ENCODE assay signal across 12 cellular contexts in the genomic region with DNA sequence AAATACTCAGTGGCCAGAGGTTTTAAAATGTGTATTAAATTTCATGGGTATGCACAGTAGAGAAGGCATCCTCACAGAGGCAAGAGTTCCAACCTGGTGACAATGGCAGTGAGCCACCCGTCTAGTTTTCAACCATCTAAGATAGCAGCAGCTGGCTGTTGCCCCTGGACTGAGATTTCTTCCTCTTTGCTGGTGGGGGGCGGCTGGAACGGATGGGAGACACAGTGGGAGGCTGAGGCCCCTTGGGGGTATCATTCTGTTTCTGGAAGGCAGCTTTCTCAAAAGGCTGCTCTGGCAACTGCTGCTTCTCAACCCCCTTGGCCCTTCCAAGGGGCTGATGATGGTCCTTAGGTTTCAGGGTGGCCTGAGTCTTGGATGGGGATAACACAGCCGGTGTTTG. TPM values are rescaled to one million over a fixed set of nuclear protein-coding genes. Genes with fewer than 3 reads are reported as not detected.
DNase-seq lines count a peak whose midpoint lies in the region; TF ChIP-seq lines count a peak whose summit lies in the region.
"Had no signal": no experiment of that assay in that cellular context is flagged by ENCODE, and none has a peak within 500 bp of the region (broad histone marks: within the 10 kb centered on the region; RNA-seq: fewer than 3 reads in every experiment).

No MANE protein-coding gene starts in this region.

- peaks cover 34% of the 10 kb centered on the region for H3K4me1 Mint-ChIP-seq in activated CD4-positive, alpha-beta T cell treated with anti-CD3 and anti-CD28 coated beads, Interleukin-2, amount 10 ng/mL, durations not matched to agents 24 days and 14 days
- peaks cover 43% of the 10 kb centered on the region for H3K4me1 Mint-ChIP-seq in dendritic cell treated with granulocyte-macrophage colony-stimulating factor and Interleukin-4, amounts not matched to agents 40 ng/mL and 50 ng/mL, for 4 days (ENCODE audit: low read depth)
- H3K4me1 Mint-ChIP-seq in progenitor cell of endocrine pancreas (ENCODE audit: low read depth) = peaks cover 13% of the 10 kb centered on the region

- H4K20me1 ChIP-seq in OCI-LY7 (ENCODE audit: insufficient read depth, low read length) = no peaks in the 10 kb centered on the region; the same call in 1 of the 2 replicates

- H2AFZ ChIP-seq in OCI-LY7 (ENCODE audit: low read length) = no peak overlapping the region

- peaks cover 40% of the 10 kb centered on the region for H3K4me1 ChIP-seq in OCI-LY7 (ENCODE audit: insufficient read depth, low read length, poor library complexity, severe bottlenecking)

- no peak overlapping the region for H3K27ac Mint-ChIP-seq in activated CD4-positive, alpha-beta T cell treated with anti-CD3 and anti-CD28 coated beads, Interleukin-2, amount 10 ng/mL, durations not matched to agents 24 days and 14 days
- peak overlapping the region; percentile 84 for H3K27ac Mint-ChIP-seq in dendritic cell treated with granulocyte-macrophage colony-stimulating factor and Interleukin-4, amounts not matched to agents 40 ng/mL and 50 ng/mL, for 4 days
- H3K27ac Mint-ChIP-seq in progenitor cell of endocrine pancreas = no peak overlapping the region

- DNase-seq in activated CD4-positive, alpha-beta T cell treated with anti-CD3 and anti-CD28 coated beads, Interleukin-2, amount 10 ng/mL, durations not matched to agents 24 days and 14 days = no peak
- DNase-seq in activated CD4-positive, alpha-beta T cell treated with anti-CD3 and anti-CD28 coated beads for 48 hours = no peak
- DNase-seq in OCI-LY7 (ENCODE audit: low spot score) = no peak
- DNase-seq in progenitor cell of endocrine pancreas (ENCODE audit: low spot score, unreplicated experiment) = no peak
- DNase-seq in DMS79 treated with DMSO at 0.1 percent for 48 hours (lab: John Stamatoyannopoulos, UW) = no peak
- no peak for DNase-seq in HCEC 1CT
- no peak for DNase-seq in SIG-M5 treated with dmso at 0.1 percent for 504 hours (lab: John Stamatoyannopoulos, UW; ENCODE audit: unreplicated experiment)
- DNase-seq: dermis blood vessel endothelial cell, NCI-H1417, NCI-H526 had no signal

- no peaks in the 10 kb centered on the region for H3K9me3 ChIP-seq in OCI-LY7 (ENCODE audit: low read length)
- H3K9me3 ChIP-seq: A549 had no signal

- H3K9me2 ChIP-seq in OCI-LY7 (ENCODE audit: insufficient read depth, low read length) = no peaks in the 10 kb centered on the region

- peak overlapping the region; percentile 4 for H3K27ac ChIP-seq in OCI-LY7 (ENCODE audit: low read depth, low read length, poor library complexity, severe bottlenecking)
- H3K27ac ChIP-seq: A549 had no signal

- no peaks in the 10 kb centered on the region for H3K9me3 Mint-ChIP-seq in activated CD4-positive, alpha-beta T cell treated with anti-CD3 and anti-CD28 coated beads, Interleukin-2, amount 10 ng/mL, durations not matched to agents 24 days and 14 days
- no peaks in the 10 kb centered on the region for H3K9me3 Mint-ChIP-seq in dendritic cell treated with granulocyte-macrophage colony-stimulating factor and Interleukin-4, amounts not matched to agents 40 ng/mL and 50 ng/mL, for 4 days
- no peaks in the 10 kb centered on the region for H3K9me3 Mint-ChIP-seq in progenitor cell of endocrine pancreas (ENCODE audit: low read depth)

- POLR2A ChIA-PET in OCI-LY7 (lab: Charles Lee) = interaction anchor here (0.6 to 1.9 kb wide), 2 partner anchors 10 to 43 kb away, joined by 4 to 6 read pairs; no protein-coding TSS in a partner anchor

- H3K79me2 ChIP-seq in OCI-LY7 (ENCODE audit: insufficient read depth, low read depth, low read length) = peaks cover 34% of the 10 kb centered on the region

- CTCF ChIA-PET in OCI-LY7 (lab: Charles Lee; ENCODE audit: unreplicated experiment) = interaction anchor here (0.5 to 1.3 kb wide), 2 partner anchors 10 to 14 kb away, joined by 3 to 5 read pairs; no protein-coding TSS in a partner anchor

- peaks cover 71% of the 10 kb centered on the region for H3K36me3 ChIP-seq in OCI-LY7 (ENCODE audit: insufficient read depth, low read length)

- H3K4me3 Mint-ChIP-seq in activated CD4-positive, alpha-beta T cell treated with anti-CD3 and anti-CD28 coated beads, Interleukin-2, amount 10 ng/mL, durations not matched to agents 24 days and 14 days = peak overlapping the region; percentile 92
- H3K4me3 Mint-ChIP-seq in dendritic cell treated with granulocyte-macrophage colony-stimulating factor and Interleukin-4, amounts not matched to agents 40 ng/mL and 50 ng/mL, for 4 days = no peak overlapping the region
- peak overlapping the region; percentile 77 for H3K4me3 Mint-ChIP-seq in progenitor cell of endocrine pancreas (ENCODE audit: low read depth)

- H3K4me2 ChIP-seq in OCI-LY7 (ENCODE audit: low read length) = peak overlapping the region; percentile 50; the same call in 1 of the 2 replicates
- H3K4me2 ChIP-seq: A549 had no signal

- H3K36me3 Mint-ChIP-seq in activated CD4-positive, alpha-beta T cell treated with anti-CD3 and anti-CD28 coated beads, Interleukin-2, amount 10 ng/mL, durations not matched to agents 24 days and 14 days (ENCODE audit: low read depth) = peaks cover 54% of the 10 kb centered on the region
- H3K36me3 Mint-ChIP-seq in dendritic cell treated with granulocyte-macrophage colony-stimulating factor and Interleukin-4, amounts not matched to agents 40 ng/mL and 50 ng/mL, for 4 days (ENCODE audit: low read depth) = peaks cover 72% of the 10 kb centered on the region
- peaks cover 32% of the 10 kb centered on the region for H3K36me3 Mint-ChIP-seq in progenitor cell of endocrine pancreas (ENCODE audit: insufficient read depth)

- TF ChIP-seq CTCF in OCI-LY7 (conservative IDR thresholded peaks at IDR 0.05; ENCODE audit: low read length) = no peak
- TF ChIP-seq CTCF in progenitor cell of endocrine pancreas (IDR thresholded peaks at IDR 0.05; ENCODE audit: unreplicated experiment) = no peak

- no TSS peak for BruUV-seq in OCI-LY7 (replicated peaks; lab: Mats Ljungman, UMichigan)

- intact Hi-C loops in activated CD4-positive, alpha-beta T cell treated with anti-CD3 and anti-CD28 coated beads, Interleukin-2, amount 10 ng/mL, durations not matched to agents 24 days and 14 days (cut with micrococcal nuclease) = loop anchor here (1.0 to 5.0 kb wide), 4 partner anchors 22 to 270 kb away; a partner anchor contains a TSS
- intact Hi-C loops in OCI-LY7 (cut with micrococcal nuclease; ENCODE audit: unreplicated experiment) = loop anchor here (5.0 kb wide), 1 partner anchor 270 kb away; a partner anchor contains a TSS
- intact Hi-C loops in dendritic cell treated with granulocyte-macrophage colony-stimulating factor and Interleukin-4, amounts not matched to agents 40 ng/mL and 50 ng/mL, for 4 days (cut with micrococcal nuclease) = no loop called here

- H3K27me3 Mint-ChIP-seq in activated CD4-positive, alpha-beta T cell treated with anti-CD3 and anti-CD28 coated beads, Interleukin-2, amount 10 ng/mL, durations not matched to agents 24 days and 14 days = no peaks in the 10 kb centered on the region
- H3K27me3 Mint-ChIP-seq in dendritic cell treated with granulocyte-macrophage colony-stimulating factor and Interleukin-4, amounts not matched to agents 40 ng/mL and 50 ng/mL, for 4 days = no peaks in the 10 kb centered on the region
- peaks cover 11% of the 10 kb centered on the region for H3K27me3 Mint-ChIP-seq in progenitor cell of endocrine pancreas

- no peak overlapping the region for H3K4me3 ChIP-seq in OCI-LY7 (ENCODE audit: low read depth, low read length, poor library complexity, severe bottlenecking)
- H3K4me3 ChIP-seq: A549 had no signal

RNA-seq across cellular contexts. Expression of a gene that starts 1.0 kb away (rescaled TPM):
- total RNA-seq in activated CD4-positive, alpha-beta T cell treated with anti-CD3 and anti-CD28 coated beads, Interleukin-2, amount 10 ng/mL, durations not matched to agents 24 days and 14 days = 16.0 and 16.9 TPM in 2 replicates
- total RNA-seq in OCI-LY7 (2014; rRNA removed; shearing (Covaris generic)) = 16.9 and 25.4 TPM in 2 replicates
- 30.5 and 32.3 TPM in 2 replicates for total RNA-seq in OCI-LY7 (2022)
- total RNA-seq in progenitor cell of endocrine pancreas = 21.7 and 22.3 TPM in 2 replicates

RNA-seq across cellular contexts. Expression of a gene that starts 11.2 kb away (rescaled TPM):
- 192 and 193 TPM in 2 replicates for total RNA-seq in activated CD4-positive, alpha-beta T cell treated with anti-CD3 and anti-CD28 coated beads, Interleukin-2, amount 10 ng/mL, durations not matched to agents 24 days and 14 days
- total RNA-seq in OCI-LY7 (2014; rRNA removed; shearing (Covaris generic)) = 87.9 and 116 TPM in 2 replicates
- total RNA-seq in OCI-LY7 (2022) (86.5 and 100 TPM in 2 replicates), progenitor cell of endocrine pancreas (95.9 and 96.0 TPM in 2 replicates)

RNA-seq across cellular contexts. Expression of a gene that starts 22.5 kb away (rescaled TPM):
- 4,585 and 4,599 TPM in 2 replicates for total RNA-seq in activated CD4-positive, alpha-beta T cell treated with anti-CD3 and anti-CD28 coated beads, Interleukin-2, amount 10 ng/mL, durations not matched to agents 24 days and 14 days
- 3,369 and 3,801 TPM in 2 replicates for total RNA-seq in OCI-LY7 (2014; rRNA removed; shearing (Covaris generic))
- total RNA-seq in OCI-LY7 (2022) (3,794 and 4,502 TPM in 2 replicates), progenitor cell of endocrine pancreas (2,230 and 2,287 TPM in 2 replicates)

RNA-seq across cellular contexts. Expression of a gene that starts 50.3 kb away (rescaled TPM):
- 356 and 363 TPM in 2 replicates for total RNA-seq in activated CD4-positive, alpha-beta T cell treated with anti-CD3 and anti-CD28 coated beads, Interleukin-2, amount 10 ng/mL, durations not matched to agents 24 days and 14 days
- total RNA-seq in OCI-LY7 (2014; rRNA removed; shearing (Covaris generic)) = 287 and 319 TPM in 2 replicates
- total RNA-seq in OCI-LY7 (2022) (247 and 267 TPM in 2 replicates), progenitor cell of endocrine pancreas (370 and 406 TPM in 2 replicates)
